3 cellular contexts compared by ENCODE assay signal in the genomic region with DNA sequence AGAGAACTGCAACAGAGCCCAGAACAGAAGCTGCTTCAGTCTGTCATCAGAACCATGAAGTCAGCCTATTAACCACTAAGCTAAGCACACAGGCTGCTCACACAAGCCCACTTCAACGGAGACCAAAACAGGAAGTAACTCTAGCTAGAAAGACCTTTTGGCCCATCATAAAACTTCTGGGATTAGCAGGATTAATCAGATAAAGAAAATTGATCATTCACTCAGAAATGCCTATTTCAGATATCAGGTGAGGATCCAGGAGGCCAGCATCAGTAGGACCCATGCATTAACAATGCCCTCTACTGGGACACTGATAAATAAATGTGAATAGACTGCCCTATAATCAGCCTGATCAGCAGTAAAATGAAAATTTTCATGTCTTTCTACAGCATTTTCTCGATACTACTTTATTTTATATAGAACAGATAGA.
TF ChIP-seq lines count a peak whose summit lies in the region.

No MANE protein-coding gene starts in this region.

TF ChIP-seq in IMR-90, 13 proteins besides CTCF, POLR2A, EP300 and RAD21:
- TF ChIP-seq BHLHE40 (IDR thresholded peaks at IDR 0.05; ENCODE audit: low read depth, low read length) (no peak), NFE2L2 (IDR thresholded peaks at IDR 0.05; ENCODE audit: low read depth, low read length) (no peak), MXI1 (IDR thresholded peaks at IDR 0.05; ENCODE audit: borderline replicate concordance, low read depth, low read length) (no peak), SMC3 (IDR thresholded peaks at IDR 0.05; ENCODE audit: low read depth, low read length) (no peak), MAFK (IDR thresholded peaks at IDR 0.05; ENCODE audit: low read depth, low read length) (no peak), RCOR1 (IDR thresholded peaks at IDR 0.05; ENCODE audit: insufficient replicate concordance, low read length) (no peak), CEBPB (IDR thresholded peaks at IDR 0.05; ENCODE audit: low read depth, low read length) (no peak), RFX5 (IDR thresholded peaks at IDR 0.05; ENCODE audit: low read depth, low read length) (no peak), FOS (IDR thresholded peaks at IDR 0.05; ENCODE audit: low read depth, low read length) (no peak), CHD1 (IDR thresholded peaks at IDR 0.05; ENCODE audit: low read depth, low read length) (no peak), MAZ (IDR thresholded peaks at IDR 0.05; ENCODE audit: borderline replicate concordance, low read depth, low read length) (no peak)
- TF ChIP-seq, protein P1, sequence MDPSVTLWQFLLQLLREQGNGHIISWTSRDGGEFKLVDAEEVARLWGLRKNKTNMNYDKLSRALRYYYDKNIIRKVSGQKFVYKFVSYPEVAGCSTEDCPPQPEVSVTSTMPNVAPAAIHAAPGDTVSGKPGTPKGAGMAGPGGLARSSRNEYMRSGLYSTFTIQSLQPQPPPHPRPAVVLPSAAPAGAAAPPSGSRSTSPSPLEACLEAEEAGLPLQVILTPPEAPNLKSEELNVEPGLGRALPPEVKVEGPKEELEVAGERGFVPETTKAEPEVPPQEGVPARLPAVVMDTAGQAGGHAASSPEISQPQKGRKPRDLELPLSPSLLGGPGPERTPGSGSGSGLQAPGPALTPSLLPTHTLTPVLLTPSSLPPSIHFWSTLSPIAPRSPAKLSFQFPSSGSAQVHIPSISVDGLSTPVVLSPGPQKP (IDR thresholded peaks at IDR 0.05; ENCODE audit: borderline replicate concordance, low read depth, low read length) = no peak
- TF ChIP-seq, protein P2, sequence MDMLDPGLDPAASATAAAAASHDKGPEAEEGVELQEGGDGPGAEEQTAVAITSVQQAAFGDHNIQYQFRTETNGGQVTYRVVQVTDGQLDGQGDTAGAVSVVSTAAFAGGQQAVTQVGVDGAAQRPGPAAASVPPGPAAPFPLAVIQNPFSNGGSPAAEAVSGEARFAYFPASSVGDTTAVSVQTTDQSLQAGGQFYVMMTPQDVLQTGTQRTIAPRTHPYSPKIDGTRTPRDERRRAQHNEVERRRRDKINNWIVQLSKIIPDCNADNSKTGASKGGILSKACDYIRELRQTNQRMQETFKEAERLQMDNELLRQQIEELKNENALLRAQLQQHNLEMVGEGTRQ (IDR thresholded peaks at IDR 0.05; ENCODE audit: low read depth, low read length) = no peak

TF ChIP-seq in endothelial cell of umbilical vein, 7 proteins besides CTCF, POLR2A, EP300 and RAD21:
- TF ChIP-seq EZH2 (IDR thresholded peaks at IDR 0.05; ENCODE audit: borderline replicate concordance, low read depth, low read length, severe bottlenecking) (no peak), POLR2AphosphoS5 (IDR thresholded peaks at IDR 0.05; ENCODE audit: insufficient read depth, low read depth, low read length) (no peak), GATA2 (IDR thresholded peaks at IDR 0.05; ENCODE audit: insufficient read depth, insufficient read length, low read depth, low read length) (no peak), JUN (IDR thresholded peaks at IDR 0.05; ENCODE audit: borderline replicate concordance, insufficient read depth, insufficient read length, low read depth) (no peak), MYC (IDR thresholded peaks at IDR 0.05; ENCODE audit: low read depth, low read length) (no peak)
- TF ChIP-seq, protein P3, sequence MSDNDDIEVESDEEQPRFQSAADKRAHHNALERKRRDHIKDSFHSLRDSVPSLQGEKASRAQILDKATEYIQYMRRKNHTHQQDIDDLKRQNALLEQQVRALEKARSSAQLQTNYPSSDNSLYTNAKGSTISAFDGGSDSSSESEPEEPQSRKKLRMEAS (IDR thresholded peaks at IDR 0.05; ENCODE audit: insufficient read depth, insufficient read length) = no peak

TF ChIP-seq in HEK293T, 16 proteins besides CTCF, POLR2A, EP300 and RAD21:
- TF ChIP-seq FOXM1 (IDR thresholded peaks at IDR 0.05; ENCODE audit: borderline replicate concordance) (no peak), TARDBP (IDR thresholded peaks at IDR 0.05) (no peak)
